In the genomic region with DNA sequence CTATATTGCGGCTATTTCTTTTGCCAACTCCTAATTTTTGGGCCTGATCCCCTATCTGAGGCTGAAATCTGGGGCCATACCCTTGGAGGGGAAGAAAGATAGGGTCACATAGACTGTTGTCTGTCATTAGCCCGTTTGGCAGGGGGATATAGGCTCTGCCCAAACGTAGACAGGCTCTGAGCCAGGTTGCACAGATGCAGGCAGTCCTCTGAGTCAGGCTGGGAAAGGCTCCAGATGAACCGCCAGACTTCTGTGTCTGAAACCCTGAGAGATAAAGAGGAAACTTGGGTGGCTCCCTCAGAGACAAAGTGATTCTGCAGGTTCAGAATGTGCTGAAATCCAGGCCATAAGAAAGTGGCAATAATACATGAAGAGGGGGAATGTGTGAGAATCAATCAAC, we compare ENCODE assay signal across 10 cellular contexts.
DNase-seq lines count a peak whose midpoint lies in the region; ATAC-seq and TF ChIP-seq lines count a peak whose summit lies in the region.
"Had no signal": no experiment of that assay in that cellular context is flagged by ENCODE, and none has a peak within 500 bp of the region (broad histone marks: within the 10 kb centered on the region; RNA-seq: fewer than 3 reads in every experiment).

No MANE protein-coding gene starts in this region.

- no peaks in the 10 kb centered on the region for H3K27me3 Mint-ChIP-seq in effector memory CD8-positive, alpha-beta T cell
- H3K27me3 Mint-ChIP-seq: stimulated activated naive CD8-positive, alpha-beta T cell treated with anti-CD3 and anti-CD28 coated beads, Interleukin-15, Interleukin-2, amounts not matched to agents 100 ng/mL and 50 ng/mL, for 24 hours had no signal

- peaks cover 33 to 44% of the 10 kb centered on the region in 2 donors for H3K4me1 Mint-ChIP-seq in effector memory CD8-positive, alpha-beta T cell (ENCODE audit: low read depth in 2 of 2)

- H3K9ac ChIP-seq in BLaER1 = no peak overlapping the region

- H3K4me3 ChIP-seq in BLaER1 = no peak overlapping the region
- H3K4me3 ChIP-seq in neutrophil (ENCODE audit: low read depth in 1 of 2, low read length in 1 of 2) = no peak overlapping the region
- no peak overlapping the region for H3K4me3 ChIP-seq in HAP-1

- no peak for TF ChIP-seq CTCF in neutrophil (IDR thresholded peaks at IDR 0.05)

- no peak overlapping the region for H3K27ac ChIP-seq in BLaER1
- peak overlapping the region; percentile 100 for H3K27ac ChIP-seq in neutrophil

- in situ Hi-C loops in HAP-1 (cut with MboI; ENCODE audit: low sequenced_read_pairs) = loop anchor here (10.0 kb wide), 1 partner anchor 222 kb away; no protein-coding TSS in a partner anchor

- H3K36me3 ChIP-seq in BLaER1 = no peaks in the 10 kb centered on the region
- H3K36me3 ChIP-seq in neutrophil = no peaks in the 10 kb centered on the region
- H3K36me3 ChIP-seq in HAP-1 (replicated peaks) = peaks cover 3% of the 10 kb centered on the region; the same call in 1 of the 2 replicates

- peak; percentile 82 for DNase-seq in NCI-H226
- DNase-seq in effector memory CD8-positive, alpha-beta T cell = no peak
- no peak for DNase-seq in HAP-1 (ENCODE audit: low spot score in 2 of 2)
- DNase-seq in NCI-H1092 treated with DMSO at 0.1 percent for 48 hours (lab: John Stamatoyannopoulos, UW) = no peak
- no peak for DNase-seq in kidney tubule cell (ENCODE audit: low spot score)
- DNase-seq: activated CD4-positive, alpha-beta T cell treated with anti-CD3 and anti-CD28 coated beads for 1 hour had no signal

- no peaks in the 10 kb centered on the region for H3K9me3 Mint-ChIP-seq in effector memory CD8-positive, alpha-beta T cell
- H3K9me3 Mint-ChIP-seq: stimulated activated naive CD8-positive, alpha-beta T cell treated with anti-CD3 and anti-CD28 coated beads, Interleukin-15, Interleukin-2, amounts not matched to agents 100 ng/mL and 50 ng/mL, for 24 hours had no signal

- peaks cover 9% of the 10 kb centered on the region for H4K20me1 ChIP-seq in BLaER1

- H3K36me3 Mint-ChIP-seq in effector memory CD8-positive, alpha-beta T cell (ENCODE audit: insufficient read depth) = peaks cover 24% of the 10 kb centered on the region

- H3K27me3 ChIP-seq in BLaER1 (no peaks in the 10 kb centered on the region), neutrophil (no peaks in the 10 kb centered on the region), HAP-1 (ENCODE audit: low read depth) (no peaks in the 10 kb centered on the region)

- no peak for ATAC-seq in effector memory CD8-positive, alpha-beta T cell (replicated peaks)
- ATAC-seq in HG03521 (IDR thresholded peaks at IDR 0.05; ENCODE audit: unreplicated experiment) = no peak

- H3K4me3 Mint-ChIP-seq in effector memory CD8-positive, alpha-beta T cell = no peak overlapping the region
- H3K4me3 Mint-ChIP-seq: stimulated activated naive CD8-positive, alpha-beta T cell treated with anti-CD3 and anti-CD28 coated beads, Interleukin-15, Interleukin-2, amounts not matched to agents 100 ng/mL and 50 ng/mL, for 24 hours had no signal

- peaks cover 59% of the 10 kb centered on the region for H3K4me1 ChIP-seq in BLaER1
- H3K4me1 ChIP-seq in neutrophil (ENCODE audit: control insufficient read depth in 1 of 2, insufficient read depth in 1 of 2, low read depth in 1 of 2, low read length in 1 of 2) = peaks cover 63 to 69% of the 10 kb centered on the region in 2 experiments
- peaks cover 2% of the 10 kb centered on the region; the same call in 1 of the 2 replicates for H3K4me1 ChIP-seq in HAP-1

- H3K27ac Mint-ChIP-seq in effector memory CD8-positive, alpha-beta T cell = peak overlapping the region; percentile 62 to 94
- H3K27ac Mint-ChIP-seq: stimulated activated naive CD8-positive, alpha-beta T cell treated with anti-CD3 and anti-CD28 coated beads, Interleukin-15, Interleukin-2, amounts not matched to agents 100 ng/mL and 50 ng/mL, for 24 hours had no signal

- peak overlapping the region; percentile 16; the same call in 1 of the 2 replicates for H3K4me2 ChIP-seq in BLaER1

- H3K9me3 ChIP-seq in BLaER1 = no peaks in the 10 kb centered on the region
- H3K9me3 ChIP-seq in neutrophil = no peaks in the 10 kb centered on the region
- H3K9me3 ChIP-seq in HAP-1 = no peaks in the 10 kb centered on the region
